Comparison of ENCODE assay signal across 10 cellular contexts in the genomic region with DNA sequence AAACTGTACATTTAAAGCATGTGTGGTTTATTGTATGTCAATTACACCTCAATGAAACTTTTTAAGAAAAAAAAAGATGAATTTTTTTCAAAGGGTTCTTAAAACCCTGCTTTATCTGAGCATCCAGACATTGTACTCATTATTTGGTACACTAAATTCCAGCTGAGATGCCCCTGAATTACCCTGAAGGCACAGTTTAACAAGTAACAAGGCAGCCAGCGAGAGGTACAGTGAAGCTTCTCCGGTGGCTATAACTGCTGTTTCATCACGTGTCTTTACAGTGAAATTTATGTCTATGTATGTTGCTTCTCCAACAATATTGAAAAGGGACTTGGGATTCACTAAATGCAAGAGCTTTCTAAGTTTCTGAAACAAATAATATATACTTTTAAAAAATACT.
"Had no signal": no experiment of that assay in that cellular context is flagged by ENCODE, and none has a peak within 500 bp of the region (broad histone marks: within the 10 kb centered on the region; RNA-seq: fewer than 3 reads in every experiment).

No MANE protein-coding gene starts in this region.

- H3K27ac ChIP-seq: coronary artery, hepatocyte, pancreas, stomach had no signal

- H3K36me3 ChIP-seq: pancreas, stomach had no signal

- H3K79me2 ChIP-seq: hepatocyte had no signal

- H2AFZ ChIP-seq: hepatocyte had no signal

- ATAC-seq: pancreas, WTC11 had no signal

- H3K4me3 ChIP-seq: coronary artery, hepatocyte, pancreas, stomach had no signal

- H3K27me3 ChIP-seq: hepatocyte, pancreas, stomach had no signal

- H3K9me3 ChIP-seq: pancreas, stomach had no signal

- DNase-seq: activated CD4-positive, alpha-beta T cell treated with anti-CD3 and anti-CD28 coated beads, Interleukin-2, amount 10 ng/mL, durations not matched to agents 24 days and 14 days; activated naive CD4-positive, alpha-beta T cell treated with Interleukin-2 at 50 U/mL for 16 hours; effector CD8-positive, alpha-beta T cell; kidney; nephron progenitor cell; pancreas; stomach had no signal
